ENCODE assay signal across 1 cellular context in genomic region chr15:43169888-43170287, GRCh38.
TF ChIP-seq lines count a peak whose summit lies in the region.

No MANE protein-coding gene starts in this region.

TF ChIP-seq in endothelial cell of umbilical vein, 7 proteins besides CTCF, POLR2A, EP300 and RAD21:
- no peak for TF ChIP-seq JUN (IDR thresholded peaks at IDR 0.05; ENCODE audit: borderline replicate concordance, insufficient read depth, insufficient read length, low read depth)
- TF ChIP-seq FOS (IDR thresholded peaks at IDR 0.05; ENCODE audit: borderline replicate concordance, insufficient read depth, low read length): no peak
- TF ChIP-seq GATA2 (IDR thresholded peaks at IDR 0.05; ENCODE audit: insufficient read depth, insufficient read length, low read depth, low read length): peak; percentile 77
- TF ChIP-seq MYC (IDR thresholded peaks at IDR 0.05; ENCODE audit: low read depth, low read length): no peak
- peak; percentile 17 for TF ChIP-seq POLR2AphosphoS5 (IDR thresholded peaks at IDR 0.05; ENCODE audit: insufficient read depth, low read depth, low read length)
- TF ChIP-seq MAX (IDR thresholded peaks at IDR 0.05; ENCODE audit: insufficient read depth, insufficient read length): no peak
- TF ChIP-seq EZH2 (IDR thresholded peaks at IDR 0.05; ENCODE audit: borderline replicate concordance, low read depth, low read length, severe bottlenecking): no peak
